19 cellular contexts compared by ENCODE assay signal in the genomic region with DNA sequence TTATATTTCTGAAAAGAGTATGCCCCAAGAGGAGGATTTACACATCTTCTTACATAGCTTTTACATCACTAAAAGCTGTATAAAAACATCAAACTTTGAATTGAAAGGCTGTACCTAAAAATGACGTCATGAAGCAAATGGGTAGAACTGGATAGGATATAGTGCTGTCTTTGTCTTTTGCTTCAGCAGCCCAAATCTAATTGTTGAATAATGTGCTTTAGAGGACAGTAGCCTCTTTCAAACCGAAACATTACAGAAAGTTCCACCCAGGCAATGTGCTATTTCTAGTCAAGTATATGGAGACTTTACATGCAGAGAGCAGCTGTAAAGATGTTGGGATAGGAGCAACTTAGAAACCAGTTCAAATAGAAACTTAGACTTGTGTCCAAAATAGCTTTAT. TPM values are rescaled to one million over a fixed set of nuclear protein-coding genes. Genes with fewer than 3 reads are reported as not detected.
DNase-seq lines count a peak whose midpoint lies in the region; ATAC-seq, FAIRE-seq and TF ChIP-seq lines count a peak whose summit lies in the region.
"Had no signal": no experiment of that assay in that cellular context is flagged by ENCODE, and none has a peak within 500 bp of the region (broad histone marks: within the 10 kb centered on the region; RNA-seq: fewer than 3 reads in every experiment).

No MANE protein-coding gene starts in this region.

- no peak for TF ChIP-seq CTCF in A549 (IDR thresholded peaks at IDR 0.05)
- TF ChIP-seq CTCF in gastrocnemius medialis (IDR thresholded peaks at IDR 0.05 in 4 of 5, conservative IDR thresholded peaks at IDR 0.05 in 1 of 5) = no peak

- ATAC-seq in A549 (no peak), gastrocnemius medialis (no peak), HG02588 (IDR thresholded peaks at IDR 0.05; ENCODE audit: unreplicated experiment) (no peak)

- in situ Hi-C loops in SK-MEL-5 (cut with HindIII; ENCODE audit: low pct_unique_long_range_greater_than_20kb, low sequenced_read_pairs) (no loop called here), gastrocnemius medialis (cut with MboI; ENCODE audit: low sequenced_read_pairs in 4 of 4) (no loop called here)

- no peak for FAIRE-seq in A549 (lab: Jason Lieb, UNC)
- FAIRE-seq: H54 had no signal

- intact Hi-C loops in gastrocnemius medialis (cut with DNase I; ENCODE audit: low total_unique reads) = no loop called here

- CTCF ChIA-PET in A549 (lab: Yijun Ruan, JAX) = no interaction called here

- DNase-seq in A549 (ENCODE audit: low read depth in 1 of 2, low spot score in 1 of 2) (no peak), SK-MEL-5 (ENCODE audit: low read depth, low spot score) (peak; percentile 97), foreskin melanocyte (peak; percentile 90), pons (ENCODE audit: low spot score) (peak; percentile 94), nucleus accumbens (lab: John Stamatoyannopoulos, UW) (no peak), NCI-H69 (lab: John Stamatoyannopoulos, UW) (no peak), gastrocnemius medialis (no peak)
- DNase-seq: 8988T; EL; KBM-7; NCI-H1092; NCI-H1436; NCI-H187 treated with DMSO at 0.1 percent for 48 hours; NCI-H774; NK-92 treated with Interleukin-12 subunit alpha and Interleukin-12 subunit beta, amount 100 ng/mL, for 24 hours had no signal

- no peak for TF ChIP-seq EP300 in A549 (IDR thresholded peaks at IDR 0.05)

- H3K4me2 ChIP-seq in A549 = peak overlapping the region; percentile 10; the same call in 1 of the 3 replicates

- TF ChIP-seq RAD21 in A549 (conservative IDR thresholded peaks at IDR 0.05 in 1 of 2, IDR thresholded peaks at IDR 0.05 in 1 of 2) = no peak

- H3K36me3 ChIP-seq in gastrocnemius medialis = no peaks in the 10 kb centered on the region
- H3K36me3 ChIP-seq: SJCRH30 had no signal

- no peak overlapping the region for H3K4me3 ChIP-seq in A549
- H3K4me3 ChIP-seq in gastrocnemius medialis = no peak overlapping the region
- H3K4me3 ChIP-seq: SJCRH30 had no signal

- peaks cover 76% of the 10 kb centered on the region for H3K4me1 ChIP-seq in A549
- no peaks in the 10 kb centered on the region for H3K4me1 ChIP-seq in gastrocnemius medialis

- POLR2A ChIA-PET in A549 (lab: Yijun Ruan, JAX) = no interaction called here

- no peaks in the 10 kb centered on the region for H3K27me3 ChIP-seq in gastrocnemius medialis
- H3K27me3 ChIP-seq: SJCRH30 had no signal

- peaks cover 8% of the 10 kb centered on the region; the same call in 1 of the 3 replicates for H3K9me3 ChIP-seq in A549
- no peaks in the 10 kb centered on the region for H3K9me3 ChIP-seq in gastrocnemius medialis
- H3K9me3 ChIP-seq: SJCRH30 had no signal

- TF ChIP-seq POLR2A in A549 (IDR thresholded peaks at IDR 0.05; ENCODE audit: low read length) (no peak), gastrocnemius medialis (IDR thresholded peaks at IDR 0.05) (no peak)

- H3K27ac ChIP-seq in A549 (peak overlapping the region; percentile 29 to 70; a peak in 3 of 6 replicates), gastrocnemius medialis (no peak overlapping the region)
- H3K27ac ChIP-seq: SJCRH30 had no signal

- WGBS in A549 (ENCODE audit: missing lambda C conversion rate) = 81% methylated on average over 2 of the region's 2 CpGs

TF ChIP-seq in A549, 52 proteins besides CTCF, POLR2A, EP300 and RAD21:
- TF ChIP-seq ZFP36 (IDR thresholded peaks at IDR 0.05; ENCODE audit: borderline replicate concordance, partially characterized antibody) (no peak), CHD2 (IDR thresholded peaks at IDR 0.05; ENCODE audit: low read length, partially characterized antibody) (no peak), RARB (CRISPR knock-in tag; IDR thresholded peaks at IDR 0.05) (no peak), CBX2 (IDR thresholded peaks at IDR 0.05; ENCODE audit: borderline replicate concordance, low read depth) (no peak), CEBPB (IDR thresholded peaks at IDR 0.05) (no peak), FOXS1 (CRISPR knock-in tag; IDR thresholded peaks at IDR 0.05) (no peak), MAZ (IDR thresholded peaks at IDR 0.05; ENCODE audit: borderline replicate concordance, low read depth, low read length) (no peak), FOSB (CRISPR knock-in tag; IDR thresholded peaks at IDR 0.05) (no peak), EHMT2 (IDR thresholded peaks at IDR 0.05; ENCODE audit: low read depth) (no peak), JUN (IDR thresholded peaks at IDR 0.05) (no peak), SMC3 (IDR thresholded peaks at IDR 0.05) (no peak)
- TF ChIP-seq, protein P1, sequence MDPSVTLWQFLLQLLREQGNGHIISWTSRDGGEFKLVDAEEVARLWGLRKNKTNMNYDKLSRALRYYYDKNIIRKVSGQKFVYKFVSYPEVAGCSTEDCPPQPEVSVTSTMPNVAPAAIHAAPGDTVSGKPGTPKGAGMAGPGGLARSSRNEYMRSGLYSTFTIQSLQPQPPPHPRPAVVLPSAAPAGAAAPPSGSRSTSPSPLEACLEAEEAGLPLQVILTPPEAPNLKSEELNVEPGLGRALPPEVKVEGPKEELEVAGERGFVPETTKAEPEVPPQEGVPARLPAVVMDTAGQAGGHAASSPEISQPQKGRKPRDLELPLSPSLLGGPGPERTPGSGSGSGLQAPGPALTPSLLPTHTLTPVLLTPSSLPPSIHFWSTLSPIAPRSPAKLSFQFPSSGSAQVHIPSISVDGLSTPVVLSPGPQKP (IDR thresholded peaks at IDR 0.05; ENCODE audit: low read depth, low read length) = no peak
- TF ChIP-seq, protein P2, sequence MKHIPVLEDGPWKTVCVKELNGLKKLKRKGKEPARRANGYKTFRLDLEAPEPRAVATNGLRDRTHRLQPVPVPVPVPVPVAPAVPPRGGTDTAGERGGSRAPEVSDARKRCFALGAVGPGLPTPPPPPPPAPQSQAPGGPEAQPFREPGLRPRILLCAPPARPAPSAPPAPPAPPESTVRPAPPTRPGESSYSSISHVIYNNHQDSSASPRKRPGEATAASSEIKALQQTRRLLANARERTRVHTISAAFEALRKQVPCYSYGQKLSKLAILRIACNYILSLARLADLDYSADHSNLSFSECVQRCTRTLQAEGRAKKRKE (CRISPR knock-in tag; IDR thresholded peaks at IDR 0.05; ENCODE audit: low read depth) = no peak

RNA-seq across cellular contexts. Expression of a gene that starts 51.9 kb away (rescaled TPM):
- polyA plus RNA-seq in A549 (2011; rRNA removed) (176 and 181 TPM in 2 replicates), A549 (2017; fragmentation: RNase III; extraction: RNeasy Plus Mini Kit Qiagen cat#74134 plus additional on column Dnase treatment) (53.9 to 61.1 TPM (median 55.4 TPM) in 3 replicates)
- 34.3 and 35.0 TPM in 2 replicates for polyA plus RNA-seq in A549 (2012; cell fraction: cytosol; rRNA removed)
- polyA plus RNA-seq in A549 (2012; cell fraction: nucleus; rRNA removed) = 42.9 and 53.7 TPM in 2 replicates
- polyA minus RNA-seq in A549 (2011; rRNA and poly(A)+ RNA removed) = 202 and 259 TPM in 2 replicates
- total RNA-seq in SK-MEL-5 (2014; rRNA removed; shearing (Covaris generic)) = 130 and 134 TPM in 2 replicates
- 59.6 and 99.6 TPM in 2 replicates for polyA plus RNA-seq in SK-MEL-5 (2015; cell fraction: cytosol; rRNA removed)
- 115 and 136 TPM in 2 replicates for polyA plus RNA-seq in SK-MEL-5 (2015; cell fraction: nucleus; rRNA removed)
- total RNA-seq in gastrocnemius medialis = 1 to 10 TPM; 1.5 to 6.0 (median 3.2) TPM
- total RNA-seq: B cell had no signal

Comparison
In these comparisons a context has a peak if more than half of its experiments do, and no peak if none do; other contexts are left out.
1. DNase-seq: peak in SK-MEL-5 (single experiment), foreskin melanocyte (single experiment) and pons (single experiment); none in A549 (0 of 2), nucleus accumbens (0 of 56), NCI-H69 (single experiment) and gastrocnemius medialis (0 of 2).
2. H3K27ac ChIP-seq: peak in A549 (2 of 2); none in gastrocnemius medialis (0 of 4).
3. RNA of a gene that starts 51.9 kb away (total RNA-seq): 130 to 134 TPM in SK-MEL-5; 1.5 to 6.0 TPM in gastrocnemius medialis; every median in the first group is over 10 times any median in the second.